In the genomic region with DNA sequence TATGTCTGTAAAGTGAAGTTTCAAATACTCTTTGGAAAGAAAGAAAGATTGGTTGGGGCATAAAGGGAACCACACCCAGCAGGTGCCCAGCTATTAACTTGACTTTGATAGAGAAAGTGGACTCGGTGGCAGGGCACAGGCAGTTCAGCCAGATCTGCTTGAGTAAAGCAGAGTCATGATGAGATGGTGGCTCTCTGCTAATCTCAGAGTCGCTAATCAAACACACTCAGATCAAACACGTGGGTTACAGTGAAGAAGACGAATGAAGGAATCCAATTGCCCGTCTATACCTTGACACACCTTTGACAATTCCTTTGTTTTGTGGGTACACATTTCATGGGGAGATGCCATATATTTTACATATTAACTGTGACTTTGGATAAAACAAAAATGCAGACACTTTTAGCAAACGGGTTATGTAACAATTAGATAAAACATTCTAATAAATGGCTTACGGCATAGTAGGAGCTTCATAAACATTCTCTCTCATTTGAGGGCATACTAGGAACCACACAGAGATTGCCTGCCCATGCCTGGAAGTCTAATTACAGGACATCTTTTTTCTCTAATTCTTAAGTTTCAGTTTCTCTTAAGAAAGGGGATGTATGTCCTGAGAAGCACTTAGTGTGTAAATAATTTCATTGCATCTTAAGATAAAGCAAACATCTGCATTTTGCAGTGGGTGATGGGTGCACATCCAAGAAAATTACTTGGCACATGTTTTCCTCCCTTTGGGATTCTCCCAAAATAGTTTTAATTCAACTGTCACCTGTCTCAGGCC, we compare ENCODE assay signal across 15 cellular contexts. TPM values are rescaled to one million over a fixed set of nuclear protein-coding genes. Genes with fewer than 3 reads are reported as not detected.
A peak's percentile ranks its signal among the peaks of the same experiment; 100 is the strongest.
DNase-seq lines count a peak whose midpoint lies in the region; ATAC-seq and TF ChIP-seq lines count a peak whose summit lies in the region.
"Had no signal": no experiment of that assay in that cellular context is flagged by ENCODE, and none has a peak within 500 bp of the region (broad histone marks: within the 10 kb centered on the region; RNA-seq: fewer than 3 reads in every experiment).

No MANE protein-coding gene starts in this region.

- DNase-seq in Caki2 (ENCODE audit: low read depth) (peak; percentile 44), OCI-LY7 (ENCODE audit: low spot score) (peak; percentile 22), left lobe of liver (ENCODE audit: low spot score) (no peak), NCI-H2081 (lab: John Stamatoyannopoulos, UW) (no peak), NCI-H1930 (lab: John Stamatoyannopoulos, UW) (no peak)
- DNase-seq: amygdala, cortex of kidney, hippocampal formation, NCI-H1436, NCI-H774 had no signal

- H3K4me1 ChIP-seq in OCI-LY7 (ENCODE audit: insufficient read depth, low read length, poor library complexity, severe bottlenecking) = peaks cover 17% of the 10 kb centered on the region

- no peaks in the 10 kb centered on the region for H3K36me3 ChIP-seq in OCI-LY7 (ENCODE audit: insufficient read depth, low read length)
- H3K36me3 ChIP-seq: neural progenitor cell had no signal

- intact Hi-C loops in OCI-LY7 (cut with micrococcal nuclease; ENCODE audit: unreplicated experiment) = no loop called here

- no peak overlapping the region for H3K27ac ChIP-seq in OCI-LY7 (ENCODE audit: low read depth, low read length, poor library complexity, severe bottlenecking)
- H3K27ac ChIP-seq: neural progenitor cell had no signal

- CTCF ChIA-PET in OCI-LY7 (lab: Charles Lee; ENCODE audit: unreplicated experiment) = no interaction called here

- no peaks in the 10 kb centered on the region for H3K9me3 ChIP-seq in OCI-LY7 (ENCODE audit: low read length)

- no TSS peak for BruUV-seq in OCI-LY7 (replicated peaks; lab: Mats Ljungman, UMichigan)

- no peaks in the 10 kb centered on the region for H3K9me2 ChIP-seq in OCI-LY7 (ENCODE audit: insufficient read depth, low read length)

- peak overlapping the region; percentile 33 for H3K4me2 ChIP-seq in OCI-LY7 (ENCODE audit: low read length)
- H3K4me2 ChIP-seq: neural progenitor cell had no signal

- TF ChIP-seq CTCF in OCI-LY7 (conservative IDR thresholded peaks at IDR 0.05; ENCODE audit: low read length) = no peak

- POLR2A ChIA-PET in OCI-LY7 (lab: Charles Lee) = interaction anchor here (0.6 to 1.1 kb wide), 3 partner anchors 17 to 532 kb away, joined by 3 to 6 read pairs (median 4); partner anchors contain the start of gene SETD4

- in situ Hi-C loops in Caki2 (cut with HindIII; ENCODE audit: low pct_unique_long_range_greater_than_20kb, low sequenced_read_pairs) = no loop called here

- peak; percentile 63 for ATAC-seq in GM19351 (IDR thresholded peaks at IDR 0.05; ENCODE audit: unreplicated experiment)
- peak; percentile 46 for ATAC-seq in left lobe of liver
- no peak for ATAC-seq in HG03039 (IDR thresholded peaks at IDR 0.05; ENCODE audit: unreplicated experiment)
- ATAC-seq: SK-N-SH treated with all-trans-retinoic acid at 6 μM for 48 hours had no signal

- H2AFZ ChIP-seq in OCI-LY7 (ENCODE audit: low read length) = peak overlapping the region; percentile 71
- H2AFZ ChIP-seq: neural progenitor cell had no signal

- H3K79me2 ChIP-seq in OCI-LY7 (ENCODE audit: insufficient read depth, low read depth, low read length) = no peaks in the 10 kb centered on the region

- H3K4me3 ChIP-seq in OCI-LY7 (ENCODE audit: low read depth, low read length, poor library complexity, severe bottlenecking) = no peak overlapping the region
- H3K4me3 ChIP-seq: lung, neural progenitor cell had no signal

- no peaks in the 10 kb centered on the region for H4K20me1 ChIP-seq in OCI-LY7 (ENCODE audit: insufficient read depth, low read length)

RNA-seq across cellular contexts. Expression of gene CBR1, which starts 7.2 kb away (rescaled TPM):
- 470 and 520 TPM in 2 replicates for total RNA-seq in Caki2 (2014; rRNA removed; shearing (Covaris generic); ENCODE audit: low replicate concordance)
- 12.0 TPM in 2 replicates for total RNA-seq in OCI-LY7 (2014; rRNA removed; shearing (Covaris generic))
- total RNA-seq in OCI-LY7 (2022) = not detected in 2 replicates
- total RNA-seq in left lobe of liver = 152 TPM

RNA-seq across cellular contexts. Expression of gene SETD4, which starts 16.7 kb away (rescaled TPM):
- 18.1 and 26.4 TPM in 2 replicates for total RNA-seq in Caki2 (2014; rRNA removed; shearing (Covaris generic); ENCODE audit: low replicate concordance)
- 16.1 and 19.1 TPM in 2 replicates for total RNA-seq in OCI-LY7 (2014; rRNA removed; shearing (Covaris generic))
- total RNA-seq in OCI-LY7 (2022) (28.1 and 31.4 TPM in 2 replicates), left lobe of liver (5.8 TPM)

RNA-seq across cellular contexts. Expression of gene CBR3, which starts 57.8 kb away (rescaled TPM):
- total RNA-seq in Caki2 (2014; rRNA removed; shearing (Covaris generic); ENCODE audit: low replicate concordance) = 25.5 and 31.9 TPM in 2 replicates
- total RNA-seq in OCI-LY7 (2014; rRNA removed; shearing (Covaris generic)) = not detected in 2 replicates
- total RNA-seq in OCI-LY7 (2022) (not detected in 2 replicates), left lobe of liver (not detected)

Comparison
In these comparisons a context has a peak if more than half of its experiments do, and no peak if none do; other contexts are left out.
1. DNase-seq: peak in Caki2 (single experiment) and OCI-LY7 (single experiment); none in left lobe of liver (single experiment), NCI-H2081 (0 of 2) and NCI-H1930 (0 of 2).
2. RNA of gene CBR1, which starts 7.2 kb away (total RNA-seq): 470 to 520 TPM in Caki2 and 152 TPM in left lobe of liver (single experiment); 12.0 TPM in OCI-LY7; every median in the first group is over 10 times any median in the second.
3. RNA of gene CBR3, which starts 57.8 kb away (total RNA-seq): 25.5 to 31.9 TPM in Caki2; not detected in left lobe of liver (single experiment) and not detected in OCI-LY7; every median in the first group is over 10 times any median in the second.